8 cellular contexts compared by ENCODE assay signal in the genomic region with DNA sequence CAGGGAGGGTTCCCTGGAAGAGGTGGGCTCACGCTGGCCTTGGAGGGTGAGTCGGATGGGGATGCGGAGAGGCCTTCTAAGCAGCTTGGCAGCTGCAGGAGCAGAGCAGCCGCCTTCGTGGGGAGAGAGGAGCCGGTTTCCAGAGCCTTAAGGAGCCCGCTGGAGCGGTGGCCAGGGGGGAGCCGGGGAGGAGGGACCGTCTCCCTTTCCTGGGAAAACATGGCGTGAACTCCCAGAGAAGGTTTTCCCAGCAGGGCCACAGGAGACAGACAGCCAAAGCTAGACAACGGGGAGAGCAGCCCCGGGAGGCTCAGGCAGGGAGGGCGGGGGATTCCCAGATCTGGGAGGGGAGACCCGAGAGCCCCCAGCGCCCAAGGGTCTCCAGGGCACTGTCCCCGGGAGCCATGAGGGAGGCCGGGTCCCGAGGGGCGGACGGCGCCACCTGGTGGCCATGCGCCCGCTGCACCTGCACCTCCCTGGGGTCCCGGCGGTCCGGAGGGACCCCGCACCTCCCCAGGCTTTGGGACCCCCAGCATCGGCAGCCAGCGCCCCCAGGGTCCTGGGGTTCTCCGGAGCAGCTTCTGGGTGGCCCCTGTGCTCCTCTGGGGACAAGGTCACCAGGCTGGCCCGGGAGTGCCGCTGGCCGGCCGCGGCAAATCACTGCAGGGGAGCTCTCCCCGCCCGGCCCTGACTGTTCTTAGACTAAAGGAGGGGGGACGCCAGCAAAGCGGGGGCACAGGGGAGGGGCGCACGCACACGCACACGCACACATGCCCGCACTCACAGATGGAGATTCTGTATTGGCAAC.
A peak's percentile ranks its signal among the peaks of the same experiment; 100 is the strongest.
DNase-seq lines count a peak whose midpoint lies in the region; ATAC-seq and TF ChIP-seq lines count a peak whose summit lies in the region.

No MANE protein-coding gene starts in this region.

- no peak for ATAC-seq in HG02678 (IDR thresholded peaks at IDR 0.05; ENCODE audit: unreplicated experiment)

- H3K9me3 ChIP-seq in iPS-18c (ENCODE audit: control insufficient read depth, insufficient read depth, low read length) = no peaks in the 10 kb centered on the region

- TF ChIP-seq CTCF in AG04449 (IDR thresholded peaks at IDR 0.05; ENCODE audit: insufficient read depth, low read length, missing control alignments) (peak; percentile 99), astrocyte of the spinal cord (IDR thresholded peaks at IDR 0.05; ENCODE audit: low read depth, low read length) (peak; percentile 87)

- DNase-seq in AG04449 (ENCODE audit: low read depth, low spot score) = no peak
- peak; percentile 77 for DNase-seq in GM19240 (ENCODE audit: insufficient read length, low spot score)
- peak; percentile 37 for DNase-seq in T-helper 22 cell (ENCODE audit: low read depth)
- DNase-seq in astrocyte of the spinal cord (ENCODE audit: low read depth, low spot score) = peak; percentile 14
- DNase-seq in stimulated activated CD4-positive, alpha-beta T cell treated with anti-CD3 and anti-CD28 coated beads, Interleukin-2, amount 100 ng/mL, for 24 hours = peak; percentile 76 to 77
- no peak for DNase-seq in globus pallidus (ENCODE audit: low spot score)

- in situ Hi-C loops in astrocyte of the spinal cord (cut with HindIII; ENCODE audit: low sequenced_read_pairs) = no loop called here

- H3K4me3 ChIP-seq in AG04449 (ENCODE audit: low read depth, low read length) (no peak overlapping the region), astrocyte of the spinal cord (ENCODE audit: low read depth, low read length) (no peak overlapping the region), iPS-18c (ENCODE audit: insufficient read depth, low read depth, low read length) (peak overlapping the region; percentile 40; the same call in 1 of the 2 replicates)

- POLR2A ChIA-PET in AG04449 (lab: Yijun Ruan, JAX) = interaction anchor here (0.9 to 2.3 kb wide), 2 partner anchors 69 to 138 kb away, joined by 3 to 7 read pairs; a partner anchor contains a TSS

- CTCF ChIA-PET in AG04449 (lab: Yijun Ruan, JAX) = interaction anchor here (0.5 to 13.7 kb wide), 63 partner anchors 8 to 343 kb away, joined by 3 to 671 read pairs (median 6); a partner anchor contains a TSS

Comparison
In these comparisons a context has a peak if more than half of its experiments do, and no peak if none do; other contexts are left out.
1. DNase-seq: peak in GM19240 (single experiment), T-helper 22 cell (single experiment), astrocyte of the spinal cord (single experiment) and stimulated activated CD4-positive, alpha-beta T cell treated with anti-CD3 and anti-CD28 coated beads, Interleukin-2, amount 100 ng/mL, for 24 hours (2 of 2); none in AG04449 (single experiment) and globus pallidus (single experiment).